16 cellular contexts compared by ENCODE assay signal in the genomic region with DNA sequence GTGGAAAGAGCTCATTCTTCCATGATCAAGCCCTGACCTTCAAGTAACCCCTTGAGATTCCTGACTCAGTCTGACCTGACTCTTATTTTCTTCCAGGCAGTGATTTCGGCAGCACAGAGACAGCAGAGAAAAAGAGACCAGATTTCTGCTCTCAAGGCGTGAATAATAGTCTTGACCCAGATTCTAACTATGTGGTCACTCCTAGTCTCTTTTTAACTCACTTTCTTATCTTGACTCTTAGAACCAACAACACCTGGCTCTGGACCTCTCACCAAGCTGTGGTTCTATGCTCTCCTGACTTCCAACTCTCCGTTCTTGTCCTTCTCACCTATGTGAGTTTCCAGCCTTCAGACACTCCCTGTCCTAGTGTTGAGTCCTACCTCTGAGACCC. TPM values are rescaled to one million over a fixed set of nuclear protein-coding genes. Genes with fewer than 3 reads are reported as not detected.
DNase-seq lines count a peak whose midpoint lies in the region; ATAC-seq lines count a peak whose summit lies in the region.
"Had no signal": no experiment of that assay in that cellular context is flagged by ENCODE, and none has a peak within 500 bp of the region (broad histone marks: within the 10 kb centered on the region; RNA-seq: fewer than 3 reads in every experiment).

No MANE protein-coding gene starts in this region.

- H3K4me3 ChIP-seq in esophagus (ENCODE audit: low read depth in 1 of 2, low read length in 2 of 2): no peak overlapping the region
- H3K4me3 ChIP-seq: A549, adrenal gland had no signal

- H3K36me3 ChIP-seq in esophagus (ENCODE audit: control insufficient read depth in 2 of 2, insufficient read depth in 2 of 2, low read length in 1 of 2): no peaks in the 10 kb centered on the region
- H3K36me3 ChIP-seq: adrenal gland had no signal

- 70 to 77% methylated on average over 3 of the region's 3 CpGs for WGBS in esophagus, 2 donors

- peaks cover 0 to 15% of the 10 kb centered on the region in 2 donors for H3K4me1 ChIP-seq in esophagus (ENCODE audit: control insufficient read depth in 2 of 2, insufficient read depth in 2 of 2, low read length in 1 of 2)
- H3K4me1 ChIP-seq: A549, adrenal gland had no signal

- H3K4me1 Mint-ChIP-seq in activated CD4-positive, alpha-beta T cell treated with anti-CD3 and anti-CD28 coated beads, Interleukin-2, amount 10 ng/mL, durations not matched to agents 24 days and 14 days: peaks cover 63% of the 10 kb centered on the region
- H3K4me1 Mint-ChIP-seq in stimulated activated memory B cell treated with anti-CD40 and anti-IgM and Interleukin-4, amounts not matched to agents 10 μg/mL and 1 μg/mL and 100 μg/mL, for 72 hours: peaks cover 64% of the 10 kb centered on the region

- H3K27me3 ChIP-seq in esophagus (ENCODE audit: control insufficient read depth in 1 of 2, insufficient read depth in 2 of 2, low read length in 2 of 2): no peaks in the 10 kb centered on the region
- H3K27me3 ChIP-seq: adrenal gland, foreskin keratinocyte had no signal

- no peaks in the 10 kb centered on the region for H3K27me3 Mint-ChIP-seq in activated CD4-positive, alpha-beta T cell treated with anti-CD3 and anti-CD28 coated beads, Interleukin-2, amount 10 ng/mL, durations not matched to agents 24 days and 14 days
- no peaks in the 10 kb centered on the region for H3K27me3 Mint-ChIP-seq in stimulated activated memory B cell treated with anti-CD40 and anti-IgM and Interleukin-4, amounts not matched to agents 10 μg/mL and 1 μg/mL and 100 μg/mL, for 72 hours
- H3K27me3 Mint-ChIP-seq: T-cell had no signal

- peaks cover 8% of the 10 kb centered on the region for H3K9me3 Mint-ChIP-seq in activated CD4-positive, alpha-beta T cell treated with anti-CD3 and anti-CD28 coated beads, Interleukin-2, amount 10 ng/mL, durations not matched to agents 24 days and 14 days
- peaks cover 9% of the 10 kb centered on the region for H3K9me3 Mint-ChIP-seq in stimulated activated memory B cell treated with anti-CD40 and anti-IgM and Interleukin-4, amounts not matched to agents 10 μg/mL and 1 μg/mL and 100 μg/mL, for 72 hours

- H3K27ac ChIP-seq in esophagus (ENCODE audit: low read depth in 2 of 2, low read length in 1 of 2): peak overlapping the region; percentile 65 to 88
- H3K27ac ChIP-seq: A549, adrenal gland had no signal

- intact Hi-C loops in activated CD4-positive, alpha-beta T cell treated with anti-CD3 and anti-CD28 coated beads, Interleukin-2, amount 10 ng/mL, durations not matched to agents 24 days and 14 days (cut with micrococcal nuclease): loop anchor here (5.0 kb wide), 1 partner anchor 546 kb away; no protein-coding TSS in a partner anchor

- DNase-seq in activated CD4-positive, alpha-beta T cell treated with anti-CD3 and anti-CD28 coated beads, Interleukin-2, amount 10 ng/mL, durations not matched to agents 24 days and 14 days: no peak
- no peak for DNase-seq in activated CD4-positive, alpha-beta T cell treated with anti-CD3 and anti-CD28 coated beads for 1 hour
- DNase-seq in Kasumi-1 (lab: John Stamatoyannopoulos, UW) (no peak), NCI-H2196 (lab: John Stamatoyannopoulos, UW; ENCODE audit: unreplicated experiment) (no peak), AML-193 (lab: John Stamatoyannopoulos, UW) (no peak)
- DNase-seq: dermis blood vessel endothelial cell, H9, islet precursor cell, OCI-M1, T-cell had no signal

- H3K4me3 Mint-ChIP-seq in activated CD4-positive, alpha-beta T cell treated with anti-CD3 and anti-CD28 coated beads, Interleukin-2, amount 10 ng/mL, durations not matched to agents 24 days and 14 days: no peak overlapping the region
- H3K4me3 Mint-ChIP-seq in stimulated activated memory B cell treated with anti-CD40 and anti-IgM and Interleukin-4, amounts not matched to agents 10 μg/mL and 1 μg/mL and 100 μg/mL, for 72 hours: peak overlapping the region; percentile 18
- H3K4me3 Mint-ChIP-seq: H9, T-cell had no signal

- ATAC-seq in HG03280 (IDR thresholded peaks at IDR 0.05; ENCODE audit: unreplicated experiment): peak; percentile 35
- no peak for ATAC-seq in stimulated activated memory B cell treated with anti-CD40 and anti-IgM and Interleukin-4, amounts not matched to agents 10 μg/mL and 1 μg/mL and 100 μg/mL, for 72 hours
- ATAC-seq: A549, T-cell had no signal

- H3K36me3 Mint-ChIP-seq in activated CD4-positive, alpha-beta T cell treated with anti-CD3 and anti-CD28 coated beads, Interleukin-2, amount 10 ng/mL, durations not matched to agents 24 days and 14 days (ENCODE audit: low read depth): peaks cover 2% of the 10 kb centered on the region
- H3K36me3 Mint-ChIP-seq in stimulated activated memory B cell treated with anti-CD40 and anti-IgM and Interleukin-4, amounts not matched to agents 10 μg/mL and 1 μg/mL and 100 μg/mL, for 72 hours: peaks cover 5% of the 10 kb centered on the region
- H3K36me3 Mint-ChIP-seq: T-cell had no signal

- peak overlapping the region; percentile 69 for H3K27ac Mint-ChIP-seq in activated CD4-positive, alpha-beta T cell treated with anti-CD3 and anti-CD28 coated beads, Interleukin-2, amount 10 ng/mL, durations not matched to agents 24 days and 14 days
- H3K27ac Mint-ChIP-seq in stimulated activated memory B cell treated with anti-CD40 and anti-IgM and Interleukin-4, amounts not matched to agents 10 μg/mL and 1 μg/mL and 100 μg/mL, for 72 hours: peak overlapping the region; percentile 78
- H3K27ac Mint-ChIP-seq: H9 had no signal

- no peaks in the 10 kb centered on the region for H3K9me3 ChIP-seq in esophagus (ENCODE audit: control insufficient read depth in 2 of 2, insufficient read depth in 1 of 2, low read depth in 1 of 2, low read length in 1 of 2)
- H3K9me3 ChIP-seq: A549, adrenal gland had no signal

RNA-seq across cellular contexts. Expression of a gene that starts 36.9 kb away (rescaled TPM):
- 21.8 and 25.9 TPM in 2 replicates for total RNA-seq in activated CD4-positive, alpha-beta T cell treated with anti-CD3 and anti-CD28 coated beads, Interleukin-2, amount 10 ng/mL, durations not matched to agents 24 days and 14 days
- 1 to 10 TPM; 4.0 to 6.6 TPM for polyA plus RNA-seq in esophagus
